ENCODE assay signal across 8 cellular contexts in the genomic region with DNA sequence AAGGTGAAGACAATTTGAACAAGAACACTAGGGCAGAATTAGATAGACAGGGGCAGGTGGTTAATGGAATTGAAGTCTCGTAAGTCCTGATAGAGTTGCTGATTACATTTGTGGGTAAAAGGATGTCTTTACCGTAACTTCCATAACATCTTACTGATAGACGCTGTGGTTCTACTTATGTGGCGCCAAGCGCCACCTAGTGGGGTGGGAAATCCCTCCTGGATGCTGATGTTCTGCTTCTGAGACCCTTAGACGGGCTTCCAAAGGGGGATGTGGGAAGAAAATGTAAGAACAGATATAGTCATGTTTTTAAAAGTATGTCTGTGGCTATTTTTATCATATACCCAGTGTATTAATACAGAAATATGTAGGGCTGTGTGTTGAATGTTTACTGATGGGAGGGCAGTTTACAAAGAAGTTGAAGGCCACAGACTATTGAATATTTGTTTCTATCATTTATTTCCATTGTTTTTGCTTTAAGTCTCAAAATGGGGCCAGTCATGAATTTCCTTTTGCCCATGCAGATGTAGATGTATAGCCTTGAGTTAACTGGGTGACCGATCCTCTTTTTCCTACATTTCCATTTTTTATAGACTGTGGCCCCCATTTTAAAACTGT. TPM values are rescaled to one million over a fixed set of nuclear protein-coding genes. Genes with fewer than 3 reads are reported as not detected.
A peak's percentile ranks its signal among the peaks of the same experiment; 100 is the strongest.
DNase-seq lines count a peak whose midpoint lies in the region; ATAC-seq and TF ChIP-seq lines count a peak whose summit lies in the region.

No MANE protein-coding gene starts in this region.

- DNase-seq in Ammon's horn (ENCODE audit: low spot score) (peak; percentile 15), HAP-1 (ENCODE audit: low spot score in 2 of 2) (peak; percentile 32 to 65), T-helper 1 cell (peak; percentile 7 to 44 (median 14)), brain microvascular endothelial cell (peak; percentile 8), posterior vena cava (ENCODE audit: low spot score) (no peak)

- 0 out of 2 replicates have a peak, but pooled peaks cover 3% of the 10 kb centered on the region for H3K27me3 ChIP-seq in HAP-1 (ENCODE audit: low read depth)
- no peaks in the 10 kb centered on the region for H3K27me3 ChIP-seq in brain microvascular endothelial cell (replicated peaks)
- no peaks in the 10 kb centered on the region for H3K27me3 ChIP-seq in liver (ENCODE audit: control insufficient read depth in 4 of 4, insufficient read depth in 4 of 4, low read length in 3 of 4)

- in situ Hi-C loops in HAP-1 (cut with MboI; ENCODE audit: low sequenced_read_pairs) (loop anchor here (10.0 kb wide), 1 partner anchor 79 kb away; no protein-coding TSS in a partner anchor), brain microvascular endothelial cell (cut with HindIII; ENCODE audit: low pct_ligation_motif_present, low sequenced_read_pairs) (no loop called here)

- H3K27ac ChIP-seq in brain microvascular endothelial cell (no peak overlapping the region), liver (ENCODE audit: low read depth in 1 of 2, low read length in 2 of 2) (no peak overlapping the region)

- no peaks in the 10 kb centered on the region for H3K9me3 ChIP-seq in HAP-1
- H3K9me3 ChIP-seq in liver (ENCODE audit: control insufficient read depth in 4 of 4, low read length in 3 of 4) = no peaks in the 10 kb centered on the region

- H3K4me3 ChIP-seq in HAP-1 (no peak overlapping the region), brain microvascular endothelial cell (ENCODE audit: low read depth, low read length) (no peak overlapping the region), liver (ENCODE audit: low read depth in 1 of 3, low read length in 3 of 3) (no peak overlapping the region)

- H3K4me3 Mint-ChIP-seq in stimulated activated naive CD8-positive, alpha-beta T cell treated with anti-CD3 and anti-CD28 coated beads, Interleukin-15, Interleukin-2, amounts not matched to agents 100 ng/mL and 50 ng/mL, for 24 hours = no peak overlapping the region

- H3K4me1 Mint-ChIP-seq in stimulated activated naive CD8-positive, alpha-beta T cell treated with anti-CD3 and anti-CD28 coated beads, Interleukin-15, Interleukin-2, amounts not matched to agents 100 ng/mL and 50 ng/mL, for 24 hours (ENCODE audit: low read depth) = peaks cover 53% of the 10 kb centered on the region

- peak; percentile 65 to 77 for TF ChIP-seq RAD21 in liver (IDR thresholded peaks at IDR 0.05)

- WGBS in liver = 26% methylated on average over 7 of the region's 7 CpGs

- H3K4me1 ChIP-seq in HAP-1 (no peaks in the 10 kb centered on the region), liver (ENCODE audit: control insufficient read depth in 4 of 4, insufficient read depth in 4 of 4, low read length in 3 of 4) (no peaks in the 10 kb centered on the region)

- no peak overlapping the region for H3K9ac ChIP-seq in liver (ENCODE audit: low read depth in 1 of 2, low read length in 2 of 2)

- peak overlapping the region; percentile 26 for H3K27ac Mint-ChIP-seq in stimulated activated naive CD8-positive, alpha-beta T cell treated with anti-CD3 and anti-CD28 coated beads, Interleukin-15, Interleukin-2, amounts not matched to agents 100 ng/mL and 50 ng/mL, for 24 hours

- H3K9me3 Mint-ChIP-seq in stimulated activated naive CD8-positive, alpha-beta T cell treated with anti-CD3 and anti-CD28 coated beads, Interleukin-15, Interleukin-2, amounts not matched to agents 100 ng/mL and 50 ng/mL, for 24 hours = no peaks in the 10 kb centered on the region

- H3K27me3 Mint-ChIP-seq in stimulated activated naive CD8-positive, alpha-beta T cell treated with anti-CD3 and anti-CD28 coated beads, Interleukin-15, Interleukin-2, amounts not matched to agents 100 ng/mL and 50 ng/mL, for 24 hours = no peaks in the 10 kb centered on the region

- no peak for ATAC-seq in GM19467 (IDR thresholded peaks at IDR 0.05; ENCODE audit: unreplicated experiment)

- no peaks in the 10 kb centered on the region for H3K36me3 Mint-ChIP-seq in stimulated activated naive CD8-positive, alpha-beta T cell treated with anti-CD3 and anti-CD28 coated beads, Interleukin-15, Interleukin-2, amounts not matched to agents 100 ng/mL and 50 ng/mL, for 24 hours (ENCODE audit: low read depth)

- peak; percentile 77 for TF ChIP-seq CTCF in brain microvascular endothelial cell (IDR thresholded peaks at IDR 0.05; ENCODE audit: low read depth, low read length, missing control alignments)
- TF ChIP-seq CTCF in liver (IDR thresholded peaks at IDR 0.05; ENCODE audit: low read depth, low read length, missing input control) = peak; percentile 50

- H3K36me3 ChIP-seq in HAP-1 (replicated peaks) (no peaks in the 10 kb centered on the region), brain microvascular endothelial cell (replicated peaks) (no peaks in the 10 kb centered on the region), liver (ENCODE audit: control insufficient read depth in 4 of 4, insufficient read depth in 3 of 4, low read depth in 1 of 4, low read length in 3 of 4) (no peaks in the 10 kb centered on the region)

- intact Hi-C loops in posterior vena cava (cut with DNase I) = loop anchor here in 1 of 2 donors (10.0 kb wide), 1 partner anchor 79 kb away; no protein-coding TSS in a partner anchor

TF ChIP-seq in liver, 16 proteins besides CTCF, POLR2A, EP300 and RAD21:
- no peak for TF ChIP-seq HNF4G (IDR thresholded peaks at IDR 0.05)
- no peak for TF ChIP-seq HNF4A (conservative IDR thresholded peaks at IDR 0.05)
- TF ChIP-seq, protein P1, sequence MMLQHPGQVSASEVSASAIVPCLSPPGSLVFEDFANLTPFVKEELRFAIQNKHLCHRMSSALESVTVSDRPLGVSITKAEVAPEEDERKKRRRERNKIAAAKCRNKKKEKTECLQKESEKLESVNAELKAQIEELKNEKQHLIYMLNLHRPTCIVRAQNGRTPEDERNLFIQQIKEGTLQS (IDR thresholded peaks at IDR 0.05) = no peak
- no peak for TF ChIP-seq RXRA (IDR thresholded peaks at IDR 0.05)
- TF ChIP-seq TAF1 (conservative IDR thresholded peaks at IDR 0.05) = no peak
- TF ChIP-seq YY1 (IDR thresholded peaks at IDR 0.05) = no peak
- no peak for TF ChIP-seq FOXA1 (IDR thresholded peaks at IDR 0.05)
- TF ChIP-seq, protein P2, sequence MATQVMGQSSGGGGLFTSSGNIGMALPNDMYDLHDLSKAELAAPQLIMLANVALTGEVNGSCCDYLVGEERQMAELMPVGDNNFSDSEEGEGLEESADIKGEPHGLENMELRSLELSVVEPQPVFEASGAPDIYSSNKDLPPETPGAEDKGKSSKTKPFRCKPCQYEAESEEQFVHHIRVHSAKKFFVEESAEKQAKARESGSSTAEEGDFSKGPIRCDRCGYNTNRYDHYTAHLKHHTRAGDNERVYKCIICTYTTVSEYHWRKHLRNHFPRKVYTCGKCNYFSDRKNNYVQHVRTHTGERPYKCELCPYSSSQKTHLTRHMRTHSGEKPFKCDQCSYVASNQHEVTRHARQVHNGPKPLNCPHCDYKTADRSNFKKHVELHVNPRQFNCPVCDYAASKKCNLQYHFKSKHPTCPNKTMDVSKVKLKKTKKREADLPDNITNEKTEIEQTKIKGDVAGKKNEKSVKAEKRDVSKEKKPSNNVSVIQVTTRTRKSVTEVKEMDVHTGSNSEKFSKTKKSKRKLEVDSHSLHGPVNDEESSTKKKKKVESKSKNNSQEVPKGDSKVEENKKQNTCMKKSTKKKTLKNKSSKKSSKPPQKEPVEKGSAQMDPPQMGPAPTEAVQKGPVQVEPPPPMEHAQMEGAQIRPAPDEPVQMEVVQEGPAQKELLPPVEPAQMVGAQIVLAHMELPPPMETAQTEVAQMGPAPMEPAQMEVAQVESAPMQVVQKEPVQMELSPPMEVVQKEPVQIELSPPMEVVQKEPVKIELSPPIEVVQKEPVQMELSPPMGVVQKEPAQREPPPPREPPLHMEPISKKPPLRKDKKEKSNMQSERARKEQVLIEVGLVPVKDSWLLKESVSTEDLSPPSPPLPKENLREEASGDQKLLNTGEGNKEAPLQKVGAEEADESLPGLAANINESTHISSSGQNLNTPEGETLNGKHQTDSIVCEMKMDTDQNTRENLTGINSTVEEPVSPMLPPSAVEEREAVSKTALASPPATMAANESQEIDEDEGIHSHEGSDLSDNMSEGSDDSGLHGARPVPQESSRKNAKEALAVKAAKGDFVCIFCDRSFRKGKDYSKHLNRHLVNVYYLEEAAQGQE (IDR thresholded peaks at IDR 0.05) = no peak
- TF ChIP-seq MAX (IDR thresholded peaks at IDR 0.05) = no peak
- no peak for TF ChIP-seq NR2F2 (IDR thresholded peaks at IDR 0.05)
- no peak for TF ChIP-seq EGR1 (IDR thresholded peaks at IDR 0.05; ENCODE audit: low read depth in 2 of 2)
- no peak for TF ChIP-seq ZBTB33 (IDR thresholded peaks at IDR 0.05)

RNA-seq across cellular contexts. Expression of gene TLR8, which starts 12.2 kb away (rescaled TPM):
- total RNA-seq in liver (1 to 10 TPM; 3.2 to 4.6 TPM), posterior vena cava (1 to 10 TPM; 1.3 to 5.1 TPM)
- 1 to 10 TPM in 1 of 2 donors, under 1 TPM in 1; 0.28 to 1.0 TPM for polyA plus RNA-seq in liver

RNA-seq across cellular contexts. Expression of gene TLR7, which starts 27.3 kb away (rescaled TPM):
- total RNA-seq in liver (under 1 TPM; 0.17 to 0.65 TPM), posterior vena cava (1 to 10 TPM in 1 of 2 donors, under 1 TPM in 1; 0.48 to 1.3 TPM)
- under 1 TPM; 0.10 to 0.12 TPM for polyA plus RNA-seq in liver
